ENCODE assay signal across 26 cellular contexts in genomic region chr11:115389790-115390189, GRCh38.
DNase-seq lines count a peak whose midpoint lies in the region; ATAC-seq, FAIRE-seq and TF ChIP-seq lines count a peak whose summit lies in the region.
"Had no signal": no experiment of that assay in that cellular context is flagged by ENCODE, and none has a peak within 500 bp of the region (broad histone marks: within the 10 kb centered on the region; RNA-seq: fewer than 3 reads in every experiment).

No MANE protein-coding gene starts in this region.

- H4K20me1 ChIP-seq in MM.1S (ENCODE audit: insufficient read depth, low read length) (no peaks in the 10 kb centered on the region; the same call in 1 of the 2 replicates), GM23248 (ENCODE audit: insufficient read depth) (no peaks in the 10 kb centered on the region)
- H4K20me1 ChIP-seq: BLaER1 treated with 17β-estradiol and CSF1 and Interleukin-3, amounts not matched to agents 10 nM and 100 nM had no signal

- H3K4me1 ChIP-seq in MM.1S (ENCODE audit: low read length) (peaks cover 29% of the 10 kb centered on the region), GM23248 (ENCODE audit: insufficient read depth) (no peaks in the 10 kb centered on the region)

- H3K27me3 Mint-ChIP-seq in MCF 10A (ENCODE audit: insufficient read depth, unreplicated experiment), result peaks cover 96% of the 10 kb centered on the region

- FAIRE-seq in frontal cortex (lab: Jason Lieb, UNC), result peak; percentile 69
- FAIRE-seq: H54, HTR-8/SVneo had no signal

- peak overlapping the region; percentile 79 for H3K4me2 ChIP-seq in MM.1S (ENCODE audit: low read depth, low read length)
- no peak overlapping the region for H3K4me2 ChIP-seq in GM23248 (ENCODE audit: unreplicated experiment)

- H3F3A ChIP-seq in MM.1S (ENCODE audit: insufficient read depth, low read length) (peaks cover 20% of the 10 kb centered on the region), GM23248 (ENCODE audit: insufficient read depth) (no peaks in the 10 kb centered on the region)

- H3K4me3 ChIP-seq in MM.1S (ENCODE audit: low read length) (peak overlapping the region; percentile 56), GM23248 (no peak overlapping the region)
- H3K4me3 ChIP-seq: BLaER1 treated with 17β-estradiol and CSF1 and Interleukin-3, amounts not matched to agents 10 nM and 100 nM had no signal

- POLR2A ChIA-PET in MCF 10A (lab: Yijun Ruan, JAX), result no interaction called here

- no peak overlapping the region for H3K27ac Mint-ChIP-seq in MCF 10A (ENCODE audit: low read depth, unreplicated experiment)
- H3K27ac Mint-ChIP-seq: CD4-positive, alpha-beta memory T cell; T-helper 17 cell had no signal

- H2AFZ ChIP-seq in MM.1S (ENCODE audit: low read length) (0 out of 2 replicates have a peak overlapping the region, but pooled peaks have one; percentile 22), GM23248 (no peak overlapping the region)

- intact Hi-C loops in MCF 10A (cut with micrococcal nuclease), result no loop called here

- H3K9ac ChIP-seq in MM.1S (ENCODE audit: low read length) (peak overlapping the region; percentile 39; the same call in 1 of the 2 replicates), GM23248 (no peak overlapping the region)
- H3K9ac ChIP-seq: BLaER1 treated with 17β-estradiol and CSF1 and Interleukin-3, amounts not matched to agents 10 nM and 100 nM had no signal

- CTCF ChIA-PET in MCF 10A (lab: Yijun Ruan, JAX), result no interaction called here

- H3K4me1 Mint-ChIP-seq in MCF 10A (ENCODE audit: insufficient read depth, unreplicated experiment), result no peaks in the 10 kb centered on the region
- H3K4me1 Mint-ChIP-seq: CD4-positive, alpha-beta memory T cell; T-helper 17 cell had no signal

- ATAC-seq in HG03442 (IDR thresholded peaks at IDR 0.05; ENCODE audit: unreplicated experiment), result no peak
- ATAC-seq: PC-3, T-helper 17 cell had no signal

- H3K9me2 ChIP-seq in MM.1S (replicated peaks; ENCODE audit: insufficient read depth, low read length), result no peaks in the 10 kb centered on the region
- no peaks in the 10 kb centered on the region for H3K9me2 ChIP-seq in GM23248 (ENCODE audit: insufficient read depth)

- H3K36me3 ChIP-seq in MM.1S (replicated peaks; ENCODE audit: insufficient read depth, low read length) (no peaks in the 10 kb centered on the region), GM23248 (ENCODE audit: low read depth) (no peaks in the 10 kb centered on the region)
- H3K36me3 ChIP-seq: BLaER1 treated with 17β-estradiol and CSF1 and Interleukin-3, amounts not matched to agents 10 nM and 100 nM had no signal

- H3K79me2 ChIP-seq in MM.1S (ENCODE audit: low read length) (peaks cover 87% of the 10 kb centered on the region), GM23248 (ENCODE audit: insufficient read depth) (no peaks in the 10 kb centered on the region)

- in situ Hi-C loops in GM23248 (cut with MboI), result no loop called here

- DNase-seq in NOMO-1 treated with DMSO at 0.1 percent for 48 hours (lab: John Stamatoyannopoulos, UW; ENCODE audit: unreplicated experiment), result peak; percentile 27
- no peak for DNase-seq in NOMO-1 treated with dmso at 0.1 percent for 144 hours (lab: John Stamatoyannopoulos, UW; ENCODE audit: unreplicated experiment)
- no peak for DNase-seq in MM.1S
- DNase-seq in frontal cortex (ENCODE audit: low spot score in 2 of 2), result no peak
- DNase-seq in GM23248, result no peak
- no peak for DNase-seq in NCI-H2107 treated with DMSO at 0.1 percent for 48 hours (lab: John Stamatoyannopoulos, UW; ENCODE audit: unreplicated experiment)
- DNase-seq in MCF 10A (ENCODE audit: unreplicated experiment), result no peak
- DNase-seq: Calu3; CD4-positive, alpha-beta memory T cell; GDM1; IMR-90; NCI-H1092; NCI-H1436; NCI-H1930; NCI-H2227 treated with DMSO at 0.1 percent for 48 hours; NCI-H524; NCI-H774; PC-3; SHP77; SW 1271; T-helper 17 cell had no signal

- H3K27me3 ChIP-seq in MM.1S (replicated peaks; ENCODE audit: insufficient read depth, low read length), result no peaks in the 10 kb centered on the region
- no peaks in the 10 kb centered on the region for H3K27me3 ChIP-seq in GM23248 (replicated peaks; ENCODE audit: insufficient read depth)
- H3K27me3 ChIP-seq: BLaER1 treated with 17β-estradiol and CSF1 and Interleukin-3, amounts not matched to agents 10 nM and 100 nM had no signal

- H3K9me3 ChIP-seq in MM.1S (replicated peaks; ENCODE audit: insufficient read depth, low read length), result no peaks in the 10 kb centered on the region
- no peaks in the 10 kb centered on the region for H3K9me3 ChIP-seq in GM23248 (ENCODE audit: low read depth)
- H3K9me3 ChIP-seq: BLaER1 treated with 17β-estradiol and CSF1 and Interleukin-3, amounts not matched to agents 10 nM and 100 nM had no signal

- peak overlapping the region; percentile 66; the same call in 1 of the 2 replicates for H3K27ac ChIP-seq in MM.1S (ENCODE audit: low read length)
- no peak overlapping the region for H3K27ac ChIP-seq in GM23248
- H3K27ac ChIP-seq: 22Rv1; BLaER1 treated with 17β-estradiol and CSF1 and Interleukin-3, amounts not matched to agents 10 nM and 100 nM had no signal

- no peaks in the 10 kb centered on the region for H3K36me3 Mint-ChIP-seq in MCF 10A (ENCODE audit: insufficient read depth, unreplicated experiment)
- H3K36me3 Mint-ChIP-seq: CD4-positive, alpha-beta memory T cell had no signal

- BruUV-seq in MCF 10A (replicated peaks; lab: Mats Ljungman, UMichigan), result no TSS peak

- no peak for TF ChIP-seq CTCF in MM.1S (IDR thresholded peaks at IDR 0.05; ENCODE audit: low read length)
- TF ChIP-seq CTCF in MCF 10A (IDR thresholded peaks at IDR 0.05; ENCODE audit: unreplicated experiment), result no peak

- no peaks in the 10 kb centered on the region for H3K9me3 Mint-ChIP-seq in MCF 10A (ENCODE audit: unreplicated experiment)
- H3K9me3 Mint-ChIP-seq: CD4-positive, alpha-beta memory T cell had no signal

- H3K4me3 Mint-ChIP-seq in MCF 10A (ENCODE audit: unreplicated experiment), result no peak overlapping the region
- H3K4me3 Mint-ChIP-seq: CD4-positive, alpha-beta memory T cell; T-helper 17 cell had no signal

- WGBS in GM23248 (ENCODE audit: low coverage in 1 of 2, low lambda C conversion rate in 2 of 2, missing lambda C conversion rate in 2 of 2), 2 experiments, result 49 to 59% methylated on average over 3 of the region's 3 CpGs
